1 cellular context compared by ENCODE assay signal in the genomic region with DNA sequence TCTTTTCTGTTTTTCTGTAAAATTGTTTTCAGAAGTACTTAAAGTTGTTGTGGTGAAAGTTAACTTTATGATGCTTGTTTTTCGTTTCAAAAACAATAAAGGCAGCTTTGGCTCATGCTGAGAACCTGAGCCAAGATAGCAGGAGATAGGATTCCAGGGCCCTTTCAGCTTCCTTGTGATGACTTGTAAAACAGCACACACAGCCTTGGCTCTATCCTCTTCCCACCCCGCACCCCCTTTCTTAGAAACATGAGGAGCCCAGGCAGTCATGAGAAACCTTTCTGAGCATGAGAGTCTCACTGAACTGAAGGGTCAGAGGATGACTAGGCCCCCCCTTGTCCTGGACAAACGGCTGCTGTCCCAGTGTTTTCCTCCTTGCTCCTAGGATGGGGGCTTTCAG.
TF ChIP-seq lines count a peak whose summit lies in the region.

No MANE protein-coding gene starts in this region.

TF ChIP-seq in GM23338, 12 proteins besides CTCF, POLR2A, EP300 and RAD21 (continued from another document):
- TF ChIP-seq, protein P1, sequence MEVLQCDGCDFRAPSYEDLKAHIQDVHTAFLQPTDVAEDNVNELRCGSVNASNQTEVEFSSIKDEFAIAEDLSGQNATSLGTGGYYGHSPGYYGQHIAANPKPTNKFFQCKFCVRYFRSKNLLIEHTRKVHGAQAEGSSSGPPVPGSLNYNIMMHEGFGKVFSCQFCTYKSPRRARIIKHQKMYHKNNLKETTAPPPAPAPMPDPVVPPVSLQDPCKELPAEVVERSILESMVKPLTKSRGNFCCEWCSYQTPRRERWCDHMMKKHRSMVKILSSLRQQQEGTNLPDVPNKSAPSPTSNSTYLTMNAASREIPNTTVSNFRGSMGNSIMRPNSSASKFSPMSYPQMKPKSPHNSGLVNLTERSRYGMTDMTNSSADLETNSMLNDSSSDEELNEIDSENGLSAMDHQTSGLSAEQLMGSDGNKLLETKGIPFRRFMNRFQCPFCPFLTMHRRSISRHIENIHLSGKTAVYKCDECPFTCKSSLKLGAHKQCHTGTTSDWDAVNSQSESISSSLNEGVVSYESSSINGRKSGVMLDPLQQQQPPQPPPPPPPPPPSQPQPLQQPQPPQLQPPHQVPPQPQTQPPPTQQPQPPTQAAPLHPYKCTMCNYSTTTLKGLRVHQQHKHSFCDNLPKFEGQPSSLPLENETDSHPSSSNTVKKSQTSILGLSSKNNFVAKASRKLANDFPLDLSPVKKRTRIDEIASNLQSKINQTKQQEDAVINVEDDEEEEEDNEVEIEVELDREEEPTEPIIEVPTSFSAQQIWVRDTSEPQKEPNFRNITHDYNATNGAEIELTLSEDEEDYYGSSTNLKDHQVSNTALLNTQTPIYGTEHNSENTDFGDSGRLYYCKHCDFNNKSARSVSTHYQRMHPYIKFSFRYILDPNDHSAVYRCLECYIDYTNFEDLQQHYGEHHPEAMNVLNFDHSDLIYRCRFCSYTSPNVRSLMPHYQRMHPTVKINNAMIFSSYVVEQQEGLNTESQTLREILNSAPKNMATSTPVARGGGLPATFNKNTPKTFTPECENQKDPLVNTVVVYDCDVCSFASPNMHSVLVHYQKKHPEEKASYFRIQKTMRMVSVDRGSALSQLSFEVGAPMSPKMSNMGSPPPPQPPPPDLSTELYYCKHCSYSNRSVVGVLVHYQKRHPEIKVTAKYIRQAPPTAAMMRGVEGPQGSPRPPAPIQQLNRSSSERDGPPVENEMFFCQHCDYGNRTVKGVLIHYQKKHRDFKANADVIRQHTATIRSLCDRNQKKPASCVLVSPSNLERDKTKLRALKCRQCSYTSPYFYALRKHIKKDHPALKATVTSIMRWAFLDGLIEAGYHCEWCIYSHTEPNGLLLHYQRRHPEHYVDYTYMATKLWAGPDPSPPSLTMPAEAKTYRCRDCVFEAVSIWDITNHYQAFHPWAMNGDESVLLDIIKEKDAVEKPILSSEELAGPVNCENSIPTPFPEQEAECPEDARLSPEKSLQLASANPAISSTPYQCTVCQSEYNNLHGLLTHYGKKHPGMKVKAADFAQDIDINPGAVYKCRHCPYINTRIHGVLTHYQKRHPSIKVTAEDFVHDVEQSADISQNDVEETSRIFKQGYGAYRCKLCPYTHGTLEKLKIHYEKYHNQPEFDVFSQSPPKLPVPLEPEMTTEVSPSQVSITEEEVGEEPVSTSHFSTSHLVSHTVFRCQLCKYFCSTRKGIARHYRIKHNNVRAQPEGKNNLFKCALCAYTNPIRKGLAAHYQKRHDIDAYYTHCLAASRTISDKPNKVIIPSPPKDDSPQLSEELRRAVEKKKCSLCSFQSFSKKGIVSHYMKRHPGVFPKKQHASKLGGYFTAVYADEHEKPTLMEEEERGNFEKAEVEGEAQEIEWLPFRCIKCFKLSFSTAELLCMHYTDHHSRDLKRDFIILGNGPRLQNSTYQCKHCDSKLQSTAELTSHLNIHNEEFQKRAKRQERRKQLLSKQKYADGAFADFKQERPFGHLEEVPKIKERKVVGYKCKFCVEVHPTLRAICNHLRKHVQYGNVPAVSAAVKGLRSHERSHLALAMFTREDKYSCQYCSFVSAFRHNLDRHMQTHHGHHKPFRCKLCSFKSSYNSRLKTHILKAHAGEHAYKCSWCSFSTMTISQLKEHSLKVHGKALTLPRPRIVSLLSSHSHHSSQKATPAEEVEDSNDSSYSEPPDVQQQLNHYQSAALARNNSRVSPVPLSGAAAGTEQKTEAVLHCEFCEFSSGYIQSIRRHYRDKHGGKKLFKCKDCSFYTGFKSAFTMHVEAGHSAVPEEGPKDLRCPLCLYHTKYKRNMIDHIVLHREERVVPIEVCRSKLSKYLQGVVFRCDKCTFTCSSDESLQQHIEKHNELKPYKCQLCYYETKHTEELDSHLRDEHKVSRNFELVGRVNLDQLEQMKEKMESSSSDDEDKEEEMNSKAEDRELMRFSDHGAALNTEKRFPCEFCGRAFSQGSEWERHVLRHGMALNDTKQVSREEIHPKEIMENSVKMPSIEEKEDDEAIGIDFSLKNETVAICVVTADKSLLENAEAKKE (CRISPR knock-in tag; IDR thresholded peaks at IDR 0.05): no peak
- TF ChIP-seq EZH2 (IDR thresholded peaks at IDR 0.05; ENCODE audit: low read depth, unreplicated experiment) (no peak), JUNB (IDR thresholded peaks at IDR 0.05; ENCODE audit: unreplicated experiment) (no peak), CREB1 (CRISPR knock-in tag; IDR thresholded peaks at IDR 0.05; ENCODE audit: low read depth) (no peak), REST (IDR thresholded peaks at IDR 0.05; ENCODE audit: unreplicated experiment) (no peak), ETS1 (IDR thresholded peaks at IDR 0.05) (no peak), ZNF331 (CRISPR knock-in tag; IDR thresholded peaks at IDR 0.05; ENCODE audit: low read depth) (no peak)
